24 cellular contexts compared by ENCODE assay signal in genomic region chr20:7883741-7884140, GRCh38. TPM values are rescaled to one million over a fixed set of nuclear protein-coding genes. Genes with fewer than 3 reads are reported as not detected.
DNase-seq lines count a peak whose midpoint lies in the region; ATAC-seq and TF ChIP-seq lines count a peak whose summit lies in the region.
"Had no signal": no experiment of that assay in that cellular context is flagged by ENCODE, and none has a peak within 500 bp of the region (broad histone marks: within the 10 kb centered on the region; RNA-seq: fewer than 3 reads in every experiment).

No MANE protein-coding gene starts in this region.

- intact Hi-C loops in CD8-positive, alpha-beta T cell (cut with DNase I, micrococcal nuclease), result no loop called here

- no peak overlapping the region for H3K27ac ChIP-seq in CD8-positive, alpha-beta T cell (ENCODE audit: low read depth, low read length)
- H3K27ac ChIP-seq: BLaER1 had no signal

- no peaks in the 10 kb centered on the region for H3K9me3 Mint-ChIP-seq in CD8-positive, alpha-beta T cell
- H3K9me3 Mint-ChIP-seq: CD14-positive monocyte had no signal

- no peaks in the 10 kb centered on the region for H3K36me3 ChIP-seq in CD8-positive, alpha-beta T cell (ENCODE audit: insufficient read depth, low read length)
- H3K36me3 ChIP-seq: BE2C, BLaER1 had no signal

- POLR2A ChIA-PET in CD8-positive, alpha-beta T cell (lab: Charles Lee), result no interaction called here

- peaks cover 2% of the 10 kb centered on the region for H3K27me3 Mint-ChIP-seq in CD8-positive, alpha-beta T cell (ENCODE audit: low read depth)
- H3K27me3 Mint-ChIP-seq: CD4-positive, alpha-beta memory T cell; CD4-positive, CD25-positive, alpha-beta regulatory T cell had no signal

- no peak for ATAC-seq in CD8-positive, alpha-beta T cell
- ATAC-seq: GM12878 had no signal

- H3K36me3 Mint-ChIP-seq in CD8-positive, alpha-beta T cell, result no peaks in the 10 kb centered on the region
- H3K36me3 Mint-ChIP-seq: CD14-positive monocyte; CD4-positive, alpha-beta memory T cell; CD4-positive, CD25-positive, alpha-beta regulatory T cell had no signal

- no peak overlapping the region for H3K4me3 ChIP-seq in CD8-positive, alpha-beta T cell (ENCODE audit: low read depth, low read length)
- H3K4me3 ChIP-seq: BLaER1, GM12878 had no signal

- H3K27me3 ChIP-seq in CD8-positive, alpha-beta T cell (ENCODE audit: insufficient read depth, low read length), result no peaks in the 10 kb centered on the region
- H3K27me3 ChIP-seq: BLaER1 had no signal

- peak; percentile 85 for DNase-seq in COLO829 (ENCODE audit: low spot score)
- DNase-seq in RPMI7951 (ENCODE audit: low read depth), result peak; percentile 33
- DNase-seq in foreskin melanocyte, result peak; percentile 45
- DNase-seq in NCI-H146 (lab: John Stamatoyannopoulos, UW), result no peak
- DNase-seq in CD8-positive, alpha-beta T cell, result no peak
- DNase-seq: 8988T; ACHN; BE2C; C1 segment of cervical spinal cord; CD4-positive, alpha-beta memory T cell; CD4-positive, CD25-positive, alpha-beta regulatory T cell; COR-L47; DMS 273 treated with DMSO at 0.1 percent for 48 hours; DMS53; DMS79; DND-41; EL; GDM1 had no signal

- H3K4me1 Mint-ChIP-seq in CD8-positive, alpha-beta T cell (ENCODE audit: low read depth), result no peaks in the 10 kb centered on the region
- H3K4me1 Mint-ChIP-seq: CD4-positive, CD25-positive, alpha-beta regulatory T cell had no signal

- TF ChIP-seq CTCF in CD8-positive, alpha-beta T cell (IDR thresholded peaks at IDR 0.05), result no peak

- no peaks in the 10 kb centered on the region for H3K4me1 ChIP-seq in CD8-positive, alpha-beta T cell (ENCODE audit: insufficient read depth, low read length)
- H3K4me1 ChIP-seq: BE2C had no signal

- CTCF ChIA-PET in CD8-positive, alpha-beta T cell (lab: Charles Lee), result no interaction called here

- no peaks in the 10 kb centered on the region for H3K9me3 ChIP-seq in CD8-positive, alpha-beta T cell (ENCODE audit: low read length)
- H3K9me3 ChIP-seq: BE2C, BLaER1 had no signal

- no peak overlapping the region for H3K4me3 Mint-ChIP-seq in CD8-positive, alpha-beta T cell
- H3K4me3 Mint-ChIP-seq: CD14-positive monocyte; CD4-positive, alpha-beta memory T cell; CD4-positive, CD25-positive, alpha-beta regulatory T cell had no signal

- H3K27ac Mint-ChIP-seq in CD8-positive, alpha-beta T cell, result no peak overlapping the region
- H3K27ac Mint-ChIP-seq: CD14-positive monocyte; CD4-positive, alpha-beta memory T cell; CD4-positive, CD25-positive, alpha-beta regulatory T cell had no signal

RNA-seq across cellular contexts. Expression of gene HAO1, which starts 56.5 kb away (rescaled TPM):
- 0.20 TPM in 1 of 2 replicates, not detected in the other for total RNA-seq in RPMI7951 (2014; rRNA removed; shearing (Covaris generic))
- not detected for total RNA-seq in CD8-positive, alpha-beta T cell
- total RNA-seq: A673; CD4-positive, alpha-beta memory T cell; CD4-positive, CD25-positive, alpha-beta regulatory T cell; Daoy; G401; GM12878 had no signal

Comparison
In these comparisons a context has a peak if more than half of its experiments do, and no peak if none do; other contexts are left out.
1. DNase-seq: peak in COLO829 (single experiment), RPMI7951 (single experiment) and foreskin melanocyte (single experiment); none in NCI-H146 (single experiment) and CD8-positive, alpha-beta T cell (0 of 7).